In the genomic region with DNA sequence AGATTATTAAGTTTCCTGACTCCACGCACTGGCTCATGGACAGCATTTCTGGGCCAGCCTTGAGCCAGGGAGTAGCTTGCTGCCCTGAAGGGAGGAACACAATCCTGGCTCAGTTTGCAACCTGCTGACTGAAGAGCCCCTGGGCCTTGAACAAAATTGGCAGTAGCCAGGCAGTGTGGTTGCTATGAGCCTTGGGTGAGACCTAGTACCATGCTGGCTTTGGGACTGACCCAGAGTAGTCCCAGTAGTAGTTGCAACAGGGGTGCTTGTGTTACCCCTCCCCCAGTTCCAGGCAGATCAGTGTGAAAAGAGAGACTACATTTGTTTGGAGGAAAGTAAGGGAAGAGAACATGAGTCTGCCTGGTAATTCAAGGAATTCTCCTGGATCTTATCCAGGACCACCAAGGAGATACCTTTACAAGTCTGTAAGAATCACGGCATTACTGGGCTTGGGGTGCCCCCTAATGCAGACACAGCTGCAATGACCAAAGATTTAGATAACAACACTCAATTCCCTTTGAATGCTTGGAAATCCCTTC, we compare ENCODE assay signal across 12 cellular contexts. TPM values are rescaled to one million over a fixed set of nuclear protein-coding genes. Genes with fewer than 3 reads are reported as not detected.
A peak's percentile ranks its signal among the peaks of the same experiment; 100 is the strongest.
DNase-seq lines count a peak whose midpoint lies in the region; ATAC-seq and TF ChIP-seq lines count a peak whose summit lies in the region.
"Had no signal": no experiment of that assay in that cellular context is flagged by ENCODE, and none has a peak within 500 bp of the region (broad histone marks: within the 10 kb centered on the region; RNA-seq: fewer than 3 reads in every experiment).

No MANE protein-coding gene starts in this region.

- TF ChIP-seq CTCF in ascending aorta (IDR thresholded peaks at IDR 0.05) (peak in 1 of 3 experiments; percentile 29), OCI-LY7 (conservative IDR thresholded peaks at IDR 0.05; ENCODE audit: low read length) (no peak)

- H3K4me3 ChIP-seq in ascending aorta (no peak overlapping the region), OCI-LY7 (ENCODE audit: low read depth, low read length, poor library complexity, severe bottlenecking) (no peak overlapping the region)
- H3K4me3 ChIP-seq: pancreas, thyroid gland had no signal

- POLR2A ChIA-PET in OCI-LY7 (lab: Charles Lee), result interaction anchor here (0.7 kb wide), 1 partner anchor 194 kb away, joined by 3 read pairs; no protein-coding TSS in a partner anchor

- H3K27me3 ChIP-seq in ascending aorta, result no peaks in the 10 kb centered on the region
- H3K27me3 ChIP-seq: pancreas, thyroid gland had no signal

- intact Hi-C loops in Right ventricle myocardium inferior (cut with DNase I) (loop anchor here (10.0 kb wide), 1 partner anchor 330 kb away; no protein-coding TSS in a partner anchor), cardiac septum (cut with DNase I) (no loop called here), ascending aorta (cut with DNase I) (loop anchor here (10.0 kb wide), 1 partner anchor 330 kb away; no protein-coding TSS in a partner anchor), OCI-LY7 (cut with micrococcal nuclease; ENCODE audit: unreplicated experiment) (no loop called here)

- no peaks in the 10 kb centered on the region for H3K79me2 ChIP-seq in OCI-LY7 (ENCODE audit: insufficient read depth, low read depth, low read length)

- H3K4me1 ChIP-seq in ascending aorta (peaks cover 0 to 18% of the 10 kb centered on the region in 2 donors), OCI-LY7 (ENCODE audit: insufficient read depth, low read length, poor library complexity, severe bottlenecking) (no peaks in the 10 kb centered on the region)
- H3K4me1 ChIP-seq: pancreas had no signal

- H3K9me2 ChIP-seq in OCI-LY7 (ENCODE audit: insufficient read depth, low read length), result no peaks in the 10 kb centered on the region

- H3K27ac ChIP-seq in ascending aorta, result peak overlapping the region; percentile 43 to 69
- H3K27ac ChIP-seq in OCI-LY7 (ENCODE audit: low read depth, low read length, poor library complexity, severe bottlenecking), result no peak overlapping the region
- H3K27ac ChIP-seq: pancreas, thyroid gland had no signal

- no peak for DNase-seq in Right ventricle myocardium inferior (ENCODE audit: missing footprints)
- no peak for DNase-seq in cardiac septum (ENCODE audit: low spot score)
- no peak for DNase-seq in ascending aorta (ENCODE audit: low spot score in 2 of 2)
- peak; percentile 63 to 65 for DNase-seq in hippocampal formation (lab: John Stamatoyannopoulos, UW)
- no peak for DNase-seq in LoVo (ENCODE audit: low spot score)
- no peak for DNase-seq in OCI-LY7 (ENCODE audit: low spot score)
- no peak for DNase-seq in HT-29 (ENCODE audit: low spot score)
- DNase-seq: activated naive CD8-positive, alpha-beta T cell treated with anti-CD3 and anti-CD28 coated beads, Interleukin-2, amount 50 U/mL, for 24 hours; CD8-positive, alpha-beta memory T cell; pancreas had no signal

- H4K20me1 ChIP-seq in OCI-LY7 (ENCODE audit: insufficient read depth, low read length), result no peaks in the 10 kb centered on the region

- H2AFZ ChIP-seq in OCI-LY7 (ENCODE audit: low read length), result no peak overlapping the region

- no peak overlapping the region for H3K4me2 ChIP-seq in OCI-LY7 (ENCODE audit: low read length)

- no peaks in the 10 kb centered on the region for H3K36me3 ChIP-seq in ascending aorta
- no peaks in the 10 kb centered on the region for H3K36me3 ChIP-seq in OCI-LY7 (ENCODE audit: insufficient read depth, low read length)
- H3K36me3 ChIP-seq: pancreas, thyroid gland had no signal

- BruUV-seq in OCI-LY7 (replicated peaks; lab: Mats Ljungman, UMichigan), result no TSS peak

- H3K9me3 ChIP-seq in ascending aorta (no peaks in the 10 kb centered on the region), OCI-LY7 (ENCODE audit: low read length) (no peaks in the 10 kb centered on the region)
- H3K9me3 ChIP-seq: pancreas, thyroid gland had no signal

- ATAC-seq in Right ventricle myocardium inferior (peak; percentile 59), GM18907 (IDR thresholded peaks at IDR 0.05; ENCODE audit: unreplicated experiment) (no peak)
- ATAC-seq: activated naive CD8-positive, alpha-beta T cell treated with anti-CD3 and anti-CD28 coated beads, Interleukin-2, amount 50 U/mL, for 24 hours had no signal

- CTCF ChIA-PET in OCI-LY7 (lab: Charles Lee; ENCODE audit: unreplicated experiment), result no interaction called here

RNA-seq across cellular contexts. Expression of gene ITGBL1, which starts 22.0 kb away (rescaled TPM):
- total RNA-seq in Right ventricle myocardium inferior, result 8.6 TPM
- total RNA-seq in cardiac septum, result 9.2 TPM
- 47.1 TPM for total RNA-seq in ascending aorta
- total RNA-seq in OCI-LY7 (2014; rRNA removed; shearing (Covaris generic)), result not detected in 2 replicates
- not detected in 2 replicates for total RNA-seq in OCI-LY7 (2022)
- not detected in 2 replicates for total RNA-seq in HT-29 (2014; rRNA removed; shearing (Covaris generic))
- total RNA-seq: CD8-positive, alpha-beta memory T cell had no signal

RNA-seq across cellular contexts. Expression of gene NALCN, which starts 58.2 kb away (rescaled TPM):
- 8.7 TPM for total RNA-seq in Right ventricle myocardium inferior
- total RNA-seq in cardiac septum, result 2.3 TPM
- total RNA-seq in ascending aorta, result 18.5 TPM
- not detected in 2 replicates for total RNA-seq in OCI-LY7 (2014; rRNA removed; shearing (Covaris generic))
- total RNA-seq in OCI-LY7 (2022), result not detected in 2 replicates
- not detected in 2 replicates for total RNA-seq in HT-29 (2014; rRNA removed; shearing (Covaris generic))
- total RNA-seq: CD8-positive, alpha-beta memory T cell had no signal

Comparison
In these comparisons a context has a peak if more than half of its experiments do, and no peak if none do; other contexts are left out.
1. intact Hi-C loops: an anchor here in Right ventricle myocardium inferior (10.0 kb wide) and ascending aorta (10.0 kb wide); none called in cardiac septum and OCI-LY7.
2. DNase-seq: peak in hippocampal formation (2 of 2); none in Right ventricle myocardium inferior (single experiment), cardiac septum (single experiment), ascending aorta (0 of 2), LoVo (single experiment), OCI-LY7 (single experiment) and HT-29 (single experiment).